11 cellular contexts compared by ENCODE assay signal in the genomic region with DNA sequence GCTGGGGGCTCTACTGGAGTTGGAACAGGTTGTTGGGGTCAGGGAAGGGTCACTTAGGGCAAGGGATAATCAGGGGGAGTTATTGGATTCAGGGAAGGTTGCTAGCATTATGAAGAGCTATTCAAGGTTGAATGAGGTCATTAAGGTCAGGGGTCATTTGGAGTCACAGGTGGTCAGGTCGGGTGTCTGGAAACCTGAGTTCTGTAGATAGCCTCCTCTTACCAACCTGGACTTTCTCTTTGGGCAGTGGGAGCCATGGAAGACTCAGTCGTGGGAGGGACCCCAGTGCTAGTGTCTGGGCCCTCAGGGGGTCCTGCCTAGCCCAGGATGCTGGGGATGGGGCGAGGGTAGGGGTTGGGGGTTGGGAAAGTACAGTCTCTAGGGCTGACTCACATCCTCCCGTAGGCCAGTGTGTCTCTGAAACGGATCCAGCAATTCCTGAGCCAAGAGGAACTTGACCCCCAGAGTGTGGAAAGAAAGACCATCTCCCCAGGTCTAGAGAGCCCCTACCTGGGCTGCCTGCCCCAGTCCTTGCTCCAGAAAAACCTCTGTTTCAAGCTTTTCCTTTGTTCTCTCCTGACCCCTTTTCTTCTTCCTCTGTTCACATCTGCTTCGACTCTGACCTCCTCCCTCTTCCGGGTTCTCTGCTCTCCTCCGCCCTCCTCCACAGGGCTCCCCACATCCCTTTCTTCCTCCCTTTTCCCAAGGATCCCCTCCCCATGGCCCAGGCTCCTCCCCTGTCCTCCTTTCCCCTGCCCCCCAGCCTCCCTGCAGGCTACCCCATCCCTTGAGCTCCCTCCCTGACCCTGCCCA. TPM values are rescaled to one million over a fixed set of nuclear protein-coding genes. Genes with fewer than 3 reads are reported as not detected.
DNase-seq lines count a peak whose midpoint lies in the region; ATAC-seq and TF ChIP-seq lines count a peak whose summit lies in the region.
"Had no signal": no experiment of that assay in that cellular context is flagged by ENCODE, and none has a peak within 500 bp of the region (broad histone marks: within the 10 kb centered on the region; RNA-seq: fewer than 3 reads in every experiment).

No MANE protein-coding gene starts in this region.

- H3K9me3 Mint-ChIP-seq in CD4-positive, CD25-positive, alpha-beta regulatory T cell = peaks cover 0 to 2% (median 0%) of the 10 kb centered on the region in 7 donors
- H3K9me3 Mint-ChIP-seq in activated naive CD8-positive, alpha-beta T cell treated with anti-CD3 and anti-CD28 coated beads for 36 hours = no peaks in the 10 kb centered on the region

- intact Hi-C loops in mucosa of descending colon (cut with DNase I, micrococcal nuclease) = no loop called here

- ATAC-seq in CD4-positive, CD25-positive, alpha-beta regulatory T cell (ENCODE audit: low read depth in 2 of 2) = no peak
- peak; percentile 50 for ATAC-seq in mucosa of descending colon
- ATAC-seq in GM19035 (IDR thresholded peaks at IDR 0.05; ENCODE audit: unreplicated experiment) = no peak
- no peak for ATAC-seq in GM21576 (IDR thresholded peaks at IDR 0.05; ENCODE audit: unreplicated experiment)

- H3K27ac Mint-ChIP-seq in CD4-positive, CD25-positive, alpha-beta regulatory T cell = peak overlapping the region in 2 of 3 donors; percentile 17 to 76
- no peak overlapping the region for H3K27ac Mint-ChIP-seq in activated naive CD8-positive, alpha-beta T cell treated with anti-CD3 and anti-CD28 coated beads for 36 hours

- no peak overlapping the region for H3K27ac ChIP-seq in CD4-positive, CD25-positive, alpha-beta regulatory T cell (ENCODE audit: insufficient read depth, low read length, poor library complexity, severe bottlenecking)
- H3K27ac ChIP-seq: prostate gland had no signal

- no peaks in the 10 kb centered on the region for H3K36me3 Mint-ChIP-seq in CD4-positive, CD25-positive, alpha-beta regulatory T cell
- H3K36me3 Mint-ChIP-seq in activated naive CD8-positive, alpha-beta T cell treated with anti-CD3 and anti-CD28 coated beads for 36 hours = no peaks in the 10 kb centered on the region

- H3K4me3 ChIP-seq in CD4-positive, CD25-positive, alpha-beta regulatory T cell (ENCODE audit: low read depth, low read length) = no peak overlapping the region
- H3K4me3 ChIP-seq in MG63 (no peak overlapping the region), mucosa of descending colon (no peak overlapping the region)
- H3K4me3 ChIP-seq: prostate gland had no signal

- DNase-seq in CD4-positive, CD25-positive, alpha-beta regulatory T cell = no peak
- peak; percentile 37 for DNase-seq in MG63
- peak; percentile 62 for DNase-seq in dermis blood vessel endothelial cell
- DNase-seq in mucosa of descending colon = peak in 1 of 3 donors; percentile 21
- DNase-seq in SKM-1 (lab: John Stamatoyannopoulos, UW; ENCODE audit: unreplicated experiment) = no peak
- DNase-seq in activated naive CD8-positive, alpha-beta T cell treated with anti-CD3 and anti-CD28 coated beads for 36 hours = no peak
- DNase-seq: activated CD8-positive, alpha-beta memory T cell treated with anti-CD3 and anti-CD28 coated beads, Interleukin-2, amount 50 U/mL, for 4 hours; left cardiac atrium had no signal

- H3K4me3 Mint-ChIP-seq in CD4-positive, CD25-positive, alpha-beta regulatory T cell = no peak overlapping the region
- H3K4me3 Mint-ChIP-seq in activated naive CD8-positive, alpha-beta T cell treated with anti-CD3 and anti-CD28 coated beads for 36 hours = no peak overlapping the region

- H3K27me3 Mint-ChIP-seq in CD4-positive, CD25-positive, alpha-beta regulatory T cell = no peaks in the 10 kb centered on the region
- no peaks in the 10 kb centered on the region for H3K27me3 Mint-ChIP-seq in activated naive CD8-positive, alpha-beta T cell treated with anti-CD3 and anti-CD28 coated beads for 36 hours

- no peak for TF ChIP-seq CTCF in mucosa of descending colon (IDR thresholded peaks at IDR 0.05)

- H3K4me1 Mint-ChIP-seq in CD4-positive, CD25-positive, alpha-beta regulatory T cell = peaks cover 0 to 3% (median 0%) of the 10 kb centered on the region in 4 donors
- no peaks in the 10 kb centered on the region for H3K4me1 Mint-ChIP-seq in activated naive CD8-positive, alpha-beta T cell treated with anti-CD3 and anti-CD28 coated beads for 36 hours

- H3K27me3 ChIP-seq in CD4-positive, CD25-positive, alpha-beta regulatory T cell (ENCODE audit: control insufficient read depth, insufficient read depth, low read length) = no peaks in the 10 kb centered on the region
- no peaks in the 10 kb centered on the region for H3K27me3 ChIP-seq in MG63

- H3K9me3 ChIP-seq in CD4-positive, CD25-positive, alpha-beta regulatory T cell (ENCODE audit: control insufficient read depth in 2 of 2, low read length in 2 of 2) = no peaks in the 10 kb centered on the region
- H3K9me3 ChIP-seq in MG63 = no peaks in the 10 kb centered on the region
- no peaks in the 10 kb centered on the region for H3K9me3 ChIP-seq in mucosa of descending colon
- H3K9me3 ChIP-seq: prostate gland had no signal

- H3K36me3 ChIP-seq in CD4-positive, CD25-positive, alpha-beta regulatory T cell (ENCODE audit: control insufficient read depth, insufficient read depth, low read length) = no peaks in the 10 kb centered on the region
- H3K36me3 ChIP-seq in MG63 = no peaks in the 10 kb centered on the region
- no peaks in the 10 kb centered on the region for H3K36me3 ChIP-seq in mucosa of descending colon (ENCODE audit: low read depth)
- H3K36me3 ChIP-seq: prostate gland had no signal

- H3K4me1 ChIP-seq in CD4-positive, CD25-positive, alpha-beta regulatory T cell (ENCODE audit: control insufficient read depth, insufficient read depth, low read length, poor library complexity, severe bottlenecking) = no peaks in the 10 kb centered on the region
- no peaks in the 10 kb centered on the region for H3K4me1 ChIP-seq in mucosa of descending colon (ENCODE audit: low read depth)
- H3K4me1 ChIP-seq: prostate gland had no signal

RNA-seq across cellular contexts. Expression of a gene that starts 33.5 kb away (rescaled TPM):
- 3.3 TPM for total RNA-seq in CD4-positive, CD25-positive, alpha-beta regulatory T cell
- polyA plus RNA-seq in CD4-positive, CD25-positive, alpha-beta regulatory T cell = under 1 TPM in 1 of 4 donors, not detected in 3; 0.02 TPM
- 0.17 and 2.0 TPM in 2 replicates for total RNA-seq in MG63 (2014; rRNA removed; shearing (Covaris generic); ENCODE audit: low replicate concordance)
- 1.3 and 2.7 TPM in 2 replicates for total RNA-seq in dermis blood vessel endothelial cell
- total RNA-seq in mucosa of descending colon = 100 to 1,000 TPM; 166 to 453 (median 211) TPM
- total RNA-seq in activated naive CD8-positive, alpha-beta T cell treated with anti-CD3 and anti-CD28 coated beads for 36 hours = not detected

RNA-seq across cellular contexts. Expression of a gene that starts 39.5 kb away (rescaled TPM):
- total RNA-seq in CD4-positive, CD25-positive, alpha-beta regulatory T cell = 24.0 TPM
- polyA plus RNA-seq in CD4-positive, CD25-positive, alpha-beta regulatory T cell = 1 to 10 TPM; 3.8 to 5.7 (median 4.5) TPM
- total RNA-seq in MG63 (2014; rRNA removed; shearing (Covaris generic); ENCODE audit: low replicate concordance) = 34.8 and 42.5 TPM in 2 replicates
- total RNA-seq in dermis blood vessel endothelial cell = 33.2 and 35.4 TPM in 2 replicates
- 10 to 100 TPM; 26.8 to 86.0 (median 29.6) TPM for total RNA-seq in mucosa of descending colon
- 10 to 100 TPM; 39.5 to 40.2 TPM for total RNA-seq in activated naive CD8-positive, alpha-beta T cell treated with anti-CD3 and anti-CD28 coated beads for 36 hours

RNA-seq across cellular contexts. Expression of a gene that starts 51.2 kb away (rescaled TPM):
- total RNA-seq in CD4-positive, CD25-positive, alpha-beta regulatory T cell = 143 TPM
- polyA plus RNA-seq in CD4-positive, CD25-positive, alpha-beta regulatory T cell = 10 to 100 TPM; 44.9 to 54.0 (median 48.9) TPM
- 18.1 and 136 TPM in 2 replicates for total RNA-seq in MG63 (2014; rRNA removed; shearing (Covaris generic); ENCODE audit: low replicate concordance)
- 21.4 and 31.5 TPM in 2 replicates for total RNA-seq in dermis blood vessel endothelial cell
- 100 to 1,000 TPM in 2 of 3 donors, 10 to 100 TPM in 1; 91.0 to 122 (median 114) TPM for total RNA-seq in mucosa of descending colon
- 100 to 1,000 TPM; 108 to 116 TPM for total RNA-seq in activated naive CD8-positive, alpha-beta T cell treated with anti-CD3 and anti-CD28 coated beads for 36 hours

Comparison
In these comparisons a context has a peak if more than half of its experiments do, and no peak if none do; other contexts are left out.
1. DNase-seq: peak in MG63 (single experiment) and dermis blood vessel endothelial cell (single experiment); none in CD4-positive, CD25-positive, alpha-beta regulatory T cell (0 of 3), SKM-1 (single experiment) and activated naive CD8-positive, alpha-beta T cell treated with anti-CD3 and anti-CD28 coated beads for 36 hours (single experiment).
2. RNA of a gene that starts 33.5 kb away (total RNA-seq): 166 to 453 TPM in mucosa of descending colon; 3.3 TPM in CD4-positive, CD25-positive, alpha-beta regulatory T cell (single experiment), 1.3 to 2.7 TPM in dermis blood vessel endothelial cell, 0.17 to 2.0 TPM in MG63 and not detected in activated naive CD8-positive, alpha-beta T cell treated with anti-CD3 and anti-CD28 coated beads for 36 hours; every median in the first group is over 10 times any median in the second.